10 cellular contexts compared by ENCODE assay signal in genomic region chr18:45666520-45666919, GRCh38. TPM values are rescaled to one million over a fixed set of nuclear protein-coding genes. Genes with fewer than 3 reads are reported as not detected.
DNase-seq lines count a peak whose midpoint lies in the region; ATAC-seq, FAIRE-seq and TF ChIP-seq lines count a peak whose summit lies in the region.
"Had no signal": no experiment of that assay in that cellular context is flagged by ENCODE, and none has a peak within 500 bp of the region (broad histone marks: within the 10 kb centered on the region; RNA-seq: fewer than 3 reads in every experiment).

No MANE protein-coding gene starts in this region.

- H3K9ac ChIP-seq in HepG2 (ENCODE audit: insufficient read depth, low read depth, low read length), result no peak overlapping the region

- no peak for TF ChIP-seq RAD21 in HepG2 (CRISPR knock-in tag; IDR thresholded peaks at IDR 0.05)

- H3K36me3 ChIP-seq in HepG2 (replicated peaks in 1 of 2; ENCODE audit: control insufficient read depth in 1 of 2, insufficient read depth in 2 of 2, low read length in 2 of 2), result no peaks in the 10 kb centered on the region

- POLR2A ChIA-PET in HepG2 (lab: Yijun Ruan, JAX) (no interaction called here), MCF 10A (lab: Yijun Ruan, JAX) (interaction anchor here (0.9 to 1.9 kb wide), 5 partner anchors 10 to 49 kb away, joined by 3 to 6 read pairs (median 3); no protein-coding TSS in a partner anchor)

- H3K27ac Mint-ChIP-seq in MCF 10A (ENCODE audit: low read depth, unreplicated experiment), result no peak overlapping the region

- no peak overlapping the region for H3K4me2 ChIP-seq in HepG2 (ENCODE audit: low read depth, low read length)

- ATAC-seq in GM18511 (IDR thresholded peaks at IDR 0.05; ENCODE audit: unreplicated experiment) (peak; percentile 74), GM21576 (IDR thresholded peaks at IDR 0.05; ENCODE audit: unreplicated experiment) (peak; percentile 51), HG03575 (IDR thresholded peaks at IDR 0.05; ENCODE audit: extremely low read depth, insufficient number of reproducible peaks, low FRiP score, unreplicated experiment) (peak; percentile 45), HepG2 (no peak), left colon (no peak)

- H3K27ac ChIP-seq in HepG2 (ENCODE audit: extremely low read length, insufficient read depth, low read length), result no peak overlapping the region
- H3K27ac ChIP-seq: testis had no signal

- no peaks in the 10 kb centered on the region for H3K9me3 ChIP-seq in HepG2 (ENCODE audit: low read length)
- H3K9me3 ChIP-seq: testis had no signal

- no peak overlapping the region for H3K4me3 ChIP-seq in HepG2 (replicated peaks in 1 of 3; ENCODE audit: insufficient read depth in 1 of 3, low read depth in 2 of 3, low read length in 3 of 3)
- H3K4me3 ChIP-seq: testis had no signal

- intact Hi-C loops in HepG2 (cut with micrococcal nuclease; ENCODE audit: unreplicated experiment), result no loop called here
- intact Hi-C loops in MCF 10A (cut with micrococcal nuclease), result no loop called here
- intact Hi-C loops in left colon (cut with DNase I, micrococcal nuclease), result loop anchor here in 1 of 2 donors (10.0 kb wide), 1 partner anchor 408 kb away; the partner anchor contains the start of gene PSTPIP2

- H3K4me3 Mint-ChIP-seq in MCF 10A (ENCODE audit: unreplicated experiment), result no peak overlapping the region

- 0% methylated on average over 3 of the region's 3 CpGs for WGBS in HepG2 (ENCODE audit: low lambda C conversion rate)

- BruUV-seq in HepG2 (replicated peaks; lab: Mats Ljungman, UMichigan) (no TSS peak), MCF 10A (replicated peaks; lab: Mats Ljungman, UMichigan) (no TSS peak)

- CTCF ChIA-PET in HepG2 (lab: Yijun Ruan, JAX; ENCODE audit: low intra/inter-chr PET ratio, low total read pairs), result no interaction called here
- CTCF ChIA-PET in MCF 10A (lab: Yijun Ruan, JAX), result interaction anchor here (0.7 to 6.5 kb wide), 27 partner anchors 8 to 407 kb away, joined by 3 to 91 read pairs (median 4); no protein-coding TSS in a partner anchor

- no peaks in the 10 kb centered on the region for H3K36me3 Mint-ChIP-seq in MCF 10A (ENCODE audit: insufficient read depth, unreplicated experiment)

- TF ChIP-seq CTCF in HepG2 (CRISPR knock-in tag; IDR thresholded peaks at IDR 0.05) (no peak), MCF 10A (IDR thresholded peaks at IDR 0.05; ENCODE audit: unreplicated experiment) (no peak)

- TF ChIP-seq EP300 in HepG2 (IDR thresholded peaks at IDR 0.05; ENCODE audit: low read depth in 2 of 2, low read length in 2 of 2) (no peak), HepG2 (CRISPR knock-in tag; IDR thresholded peaks at IDR 0.05; ENCODE audit: borderline replicate concordance) (no peak)

- TF ChIP-seq POLR2A in HepG2 (IDR thresholded peaks at IDR 0.05; ENCODE audit: insufficient read depth in 1 of 2, low read depth in 2 of 2, low read length in 2 of 2), result no peak

- H2AFZ ChIP-seq in HepG2 (ENCODE audit: low read length), result no peak overlapping the region

- H4K20me1 ChIP-seq in HepG2 (ENCODE audit: insufficient read depth, low read length), result no peaks in the 10 kb centered on the region

- peaks cover 7% of the 10 kb centered on the region for H3K4me1 ChIP-seq in HepG2 (ENCODE audit: insufficient read depth, low read length)

- H3K4me1 Mint-ChIP-seq in MCF 10A (ENCODE audit: insufficient read depth, unreplicated experiment), result peaks cover 16% of the 10 kb centered on the region

- H3K27me3 Mint-ChIP-seq in MCF 10A (ENCODE audit: insufficient read depth, unreplicated experiment), result no peaks in the 10 kb centered on the region

- FAIRE-seq in HepG2 (lab: Jason Lieb, UNC), result no peak
- FAIRE-seq: endometrium had no signal

- H3K9me3 Mint-ChIP-seq in MCF 10A (ENCODE audit: unreplicated experiment), result no peaks in the 10 kb centered on the region

- peaks cover 0 to 9% of the 10 kb centered on the region in 2 experiments; a peak in 2 of 5 replicates for H3K27me3 ChIP-seq in HepG2 (ENCODE audit: control insufficient read depth in 1 of 2, insufficient read depth in 2 of 2, low read length in 2 of 2)
- H3K27me3 ChIP-seq: testis had no signal

- in situ Hi-C loops in HepG2 (cut with HindIII; ENCODE audit: extremely low pct_ligation_motif_present, low pct_unique_long_range_greater_than_20kb), result loop anchor here (10.0 kb wide), 1 partner anchor 168 kb away; no protein-coding TSS in a partner anchor

- DNase-seq in HepG2 (ENCODE audit: low spot score) (peak; percentile 18), mucosa of gallbladder (ENCODE audit: low spot score) (no peak), MCF 10A (ENCODE audit: unreplicated experiment) (no peak), HPDE6-E6E7 (ENCODE audit: extremely low spot score) (no peak), left colon (no peak)

- no peaks in the 10 kb centered on the region for H3K79me2 ChIP-seq in HepG2 (ENCODE audit: insufficient read depth, low read length)

TF ChIP-seq in HepG2, 621 proteins besides CTCF, POLR2A, EP300 and RAD21:
- 0 out of 2 replicates have a peak, but pooled peaks have one; percentile 5 for TF ChIP-seq ATF7 (IDR thresholded peaks at IDR 0.05)
- TF ChIP-seq ATF7 (CRISPR knock-in tag; IDR thresholded peaks at IDR 0.05), result no peak
- no peak for TF ChIP-seq ZFP82 (CRISPR knock-in tag; IDR thresholded peaks at IDR 0.05; ENCODE audit: borderline replicate concordance)
- peak; percentile 41; the same call in 1 of the 2 replicates for TF ChIP-seq NR2F6 (IDR thresholded peaks at IDR 0.05)
- TF ChIP-seq NR2F6 (CRISPR knock-in tag; IDR thresholded peaks at IDR 0.05), result no peak

RNA-seq across cellular contexts. Expression of gene SLC14A2, which starts 51.2 kb away (rescaled TPM):
- not detected in 2 replicates for total RNA-seq in HepG2 (2016; rRNA removed; fragmentation: Illumina TruSeq; extraction: Trizol)
- total RNA-seq in HepG2 (2016; cell fraction: cytosol; rRNA removed; fragmentation: Illumina TruSeq; extraction: Trizol; ENCODE audit: low read depth), result not detected in 2 replicates
- not detected in 2 replicates for total RNA-seq in HepG2 (2016; cell fraction: insoluble cytoplasmic fraction; rRNA removed; fragmentation: Illumina TruSeq; extraction: Trizol)
- total RNA-seq in HepG2 (2016; cell fraction: membrane; rRNA removed; fragmentation: Illumina TruSeq; extraction: Trizol), result not detected in 2 replicates
- not detected in 2 replicates for total RNA-seq in HepG2 (2016; cell fraction: nucleus; rRNA removed; fragmentation: Illumina TruSeq; extraction: Trizol)
- polyA plus RNA-seq in HepG2 (2011; rRNA removed), result not detected in 2 replicates
- polyA plus RNA-seq in HepG2 (2011; cell fraction: cytosol; rRNA removed), result 0.01 TPM in 1 of 2 replicates, not detected in the other
- polyA plus RNA-seq in HepG2 (2011; cell fraction: nucleus; rRNA removed), result not detected in 2 replicates
- polyA plus RNA-seq in HepG2 (2012), result not detected in 2 replicates
- not detected in 2 replicates for polyA plus RNA-seq in HepG2 (2016; cell fraction: cytosol; fragmentation: Illumina TruSeq; extraction: Trizol; ENCODE audit: low read depth)
- polyA plus RNA-seq in HepG2 (2016; cell fraction: insoluble cytoplasmic fraction; fragmentation: Illumina TruSeq; extraction: Trizol; ENCODE audit: low read depth), result not detected in 2 replicates
- polyA plus RNA-seq in HepG2 (2016; cell fraction: membrane; fragmentation: Illumina TruSeq; extraction: Trizol; ENCODE audit: low read depth), result not detected in 2 replicates
- not detected in 2 replicates for polyA plus RNA-seq in HepG2 (2016; cell fraction: nucleus; fragmentation: Illumina TruSeq; extraction: Trizol; ENCODE audit: insufficient read depth, low read depth)
- 0.14 TPM in 1 of 2 replicates, not detected in the other for polyA minus RNA-seq in HepG2 (2011; rRNA and poly(A)+ RNA removed; ENCODE audit: low replicate concordance)
- polyA minus RNA-seq in HepG2 (2011; cell fraction: cytosol; rRNA and poly(A)+ RNA removed), result not detected in 2 replicates
- not detected in 2 replicates for polyA minus RNA-seq in HepG2 (2011; cell fraction: nucleus; rRNA and poly(A)+ RNA removed)
- total RNA-seq in mucosa of gallbladder, result not detected
- total RNA-seq in MCF 10A (2022), result not detected in 2 replicates
- total RNA-seq in left colon, result under 1 TPM in 1 of 2 donors, not detected in 1; 0.12 TPM

RNA-seq across cellular contexts. Expression of gene SLC14A1, which starts 57.5 kb away (rescaled TPM):
- total RNA-seq in HepG2 (2016; rRNA removed; fragmentation: Illumina TruSeq; extraction: Trizol), result not detected in 2 replicates
- total RNA-seq in HepG2 (2016; cell fraction: cytosol; rRNA removed; fragmentation: Illumina TruSeq; extraction: Trizol; ENCODE audit: low read depth), result not detected in 2 replicates
- not detected in 2 replicates for total RNA-seq in HepG2 (2016; cell fraction: insoluble cytoplasmic fraction; rRNA removed; fragmentation: Illumina TruSeq; extraction: Trizol)
- not detected in 2 replicates for total RNA-seq in HepG2 (2016; cell fraction: membrane; rRNA removed; fragmentation: Illumina TruSeq; extraction: Trizol)
- total RNA-seq in HepG2 (2016; cell fraction: nucleus; rRNA removed; fragmentation: Illumina TruSeq; extraction: Trizol), result not detected in 2 replicates
- not detected in 2 replicates for polyA plus RNA-seq in HepG2 (2011; rRNA removed)
- not detected in 2 replicates for polyA plus RNA-seq in HepG2 (2011; cell fraction: cytosol; rRNA removed)
- polyA plus RNA-seq in HepG2 (2011; cell fraction: nucleus; rRNA removed), result not detected in 2 replicates
- not detected in 2 replicates for polyA plus RNA-seq in HepG2 (2012)
- not detected in 2 replicates for polyA plus RNA-seq in HepG2 (2016; cell fraction: cytosol; fragmentation: Illumina TruSeq; extraction: Trizol; ENCODE audit: low read depth)
- polyA plus RNA-seq in HepG2 (2016; cell fraction: insoluble cytoplasmic fraction; fragmentation: Illumina TruSeq; extraction: Trizol; ENCODE audit: low read depth), result not detected in 2 replicates
- polyA plus RNA-seq in HepG2 (2016; cell fraction: membrane; fragmentation: Illumina TruSeq; extraction: Trizol; ENCODE audit: low read depth), result not detected in 2 replicates
- not detected in 2 replicates for polyA plus RNA-seq in HepG2 (2016; cell fraction: nucleus; fragmentation: Illumina TruSeq; extraction: Trizol; ENCODE audit: insufficient read depth, low read depth)
- not detected in 2 replicates for polyA minus RNA-seq in HepG2 (2011; rRNA and poly(A)+ RNA removed; ENCODE audit: low replicate concordance)
- not detected in 2 replicates for polyA minus RNA-seq in HepG2 (2011; cell fraction: cytosol; rRNA and poly(A)+ RNA removed)
- polyA minus RNA-seq in HepG2 (2011; cell fraction: nucleus; rRNA and poly(A)+ RNA removed), result not detected in 2 replicates
- total RNA-seq in mucosa of gallbladder, result 96.9 TPM
- not detected in 2 replicates for total RNA-seq in MCF 10A (2022)
- 1 to 10 TPM in 1 of 2 donors, under 1 TPM in 1; 0.95 to 1.0 TPM for total RNA-seq in left colon

Comparison
In these comparisons a context has a peak if more than half of its experiments do, and no peak if none do; other contexts are left out.
1. ATAC-seq: peak in GM18511 (single experiment), GM21576 (single experiment) and HG03575 (single experiment); none in HepG2 (single experiment) and left colon (single experiment).
2. RNA of gene SLC14A1, which starts 57.5 kb away (total RNA-seq): 96.9 TPM in mucosa of gallbladder (single experiment); 0.95 to 1.0 TPM in left colon, not detected in HepG2 and not detected in MCF 10A; every median in the first group is over 10 times any median in the second.